21 cellular contexts compared by ENCODE assay signal in the genomic region with DNA sequence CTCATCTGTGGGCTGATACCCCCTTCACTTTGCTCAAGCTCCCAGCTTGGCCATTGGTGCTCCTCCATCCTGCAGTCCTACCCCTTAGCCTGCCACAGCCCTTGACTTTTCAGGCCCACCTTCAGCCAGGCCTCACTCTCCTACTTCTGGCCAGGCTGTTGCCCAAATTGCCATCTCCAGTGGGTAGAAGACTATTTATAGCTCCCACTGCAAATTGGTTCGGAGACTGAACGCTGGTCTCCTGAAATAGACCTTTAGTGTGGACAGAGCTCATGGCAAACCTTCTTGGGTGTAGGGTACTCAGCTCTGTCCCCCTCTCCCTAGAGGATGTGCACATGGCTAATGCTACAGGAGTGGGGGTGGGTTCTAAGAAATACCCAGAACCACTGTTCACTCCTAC.
"Had no signal": no experiment of that assay in that cellular context is flagged by ENCODE, and none has a peak within 500 bp of the region (broad histone marks: within the 10 kb centered on the region; RNA-seq: fewer than 3 reads in every experiment).

No MANE protein-coding gene starts in this region.

- H3K4me1 Mint-ChIP-seq: memory B cell; naive B cell; stimulated activated naive B cell treated with anti-CD40 and anti-IgM and Interleukin-4, amounts not matched to agents 10 μg/mL and 1 μg/mL and 100 μg/mL, for 72 hours had no signal

- DNase-seq: dermis blood vessel endothelial cell; effector memory CD4-positive, alpha-beta T cell; erythroblast; naive B cell; spleen; stimulated activated CD4-positive, alpha-beta T cell treated with anti-CD3 and anti-CD28 coated beads, Interleukin-4, amount 100 ng/mL, for 4 hours; stimulated activated naive B cell treated with anti-CD40 and anti-IgM and Interleukin-4, amounts not matched to agents 10 μg/mL and 1 μg/mL and 100 μg/mL, for 72 hours had no signal

- H3K9me3 ChIP-seq: spleen, thoracic aorta, tibial nerve, vagina had no signal

- H3K4me3 Mint-ChIP-seq: memory B cell; naive B cell; natural killer cell treated with Interleukin-12 subunit alpha and Interleukin-12 subunit beta and Interleukin-15 and Interleukin-18, amount 100 ng/mL, for 72 hours; neural crest cell; stimulated activated naive B cell treated with anti-CD40 and anti-IgM and Interleukin-4, amounts not matched to agents 10 μg/mL and 1 μg/mL and 100 μg/mL, for 72 hours; stimulated activated naive CD8-positive, alpha-beta T cell treated with anti-CD3 and anti-CD28 coated beads, Interleukin-15, Interleukin-2, amounts not matched to agents 100 ng/mL and 50 ng/mL, for 24 hours had no signal

- H3K27ac ChIP-seq: coronary artery, parathyroid adenoma, skin epidermis, spleen, thoracic aorta, tibial nerve, vagina had no signal

- H3K36me3 ChIP-seq: spleen, thoracic aorta, tibial nerve, vagina had no signal

- ATAC-seq: left lobe of liver; natural killer cell treated with Interleukin-12 subunit alpha and Interleukin-12 subunit beta and Interleukin-15 and Interleukin-18, amount 100 ng/mL, for 72 hours; sciatic nerve; stimulated activated naive B cell treated with anti-CD40 and anti-IgM and Interleukin-4, amounts not matched to agents 10 μg/mL and 1 μg/mL and 100 μg/mL, for 72 hours had no signal

- H3K27ac Mint-ChIP-seq: memory B cell; naive B cell; natural killer cell treated with Interleukin-12 subunit alpha and Interleukin-12 subunit beta and Interleukin-15 and Interleukin-18, amount 100 ng/mL, for 72 hours; progenitor cell of endocrine pancreas; stimulated activated naive B cell treated with anti-CD40 and anti-IgM and Interleukin-4, amounts not matched to agents 10 μg/mL and 1 μg/mL and 100 μg/mL, for 72 hours; stimulated activated naive CD8-positive, alpha-beta T cell treated with anti-CD3 and anti-CD28 coated beads, Interleukin-15, Interleukin-2, amounts not matched to agents 100 ng/mL and 50 ng/mL, for 24 hours had no signal

- H3K4me3 ChIP-seq: coronary artery, lung, skin epidermis, spleen, thoracic aorta, tibial nerve, vagina had no signal

- H3K4me1 ChIP-seq: parathyroid adenoma, vagina had no signal

- H3K9me3 Mint-ChIP-seq: memory B cell; natural killer cell treated with Interleukin-12 subunit alpha and Interleukin-12 subunit beta and Interleukin-15 and Interleukin-18, amount 100 ng/mL, for 72 hours; neural crest cell; stimulated activated naive B cell treated with anti-CD40 and anti-IgM and Interleukin-4, amounts not matched to agents 10 μg/mL and 1 μg/mL and 100 μg/mL, for 72 hours; stimulated activated naive CD8-positive, alpha-beta T cell treated with anti-CD3 and anti-CD28 coated beads, Interleukin-15, Interleukin-2, amounts not matched to agents 100 ng/mL and 50 ng/mL, for 24 hours had no signal

- H3K27me3 Mint-ChIP-seq: naive B cell; progenitor cell of endocrine pancreas; stimulated activated naive B cell treated with anti-CD40 and anti-IgM and Interleukin-4, amounts not matched to agents 10 μg/mL and 1 μg/mL and 100 μg/mL, for 72 hours; stimulated activated naive CD8-positive, alpha-beta T cell treated with anti-CD3 and anti-CD28 coated beads, Interleukin-15, Interleukin-2, amounts not matched to agents 100 ng/mL and 50 ng/mL, for 24 hours had no signal

- H3K27me3 ChIP-seq: spleen, tibial nerve, vagina had no signal

- H3K36me3 Mint-ChIP-seq: memory B cell; naive B cell; natural killer cell treated with Interleukin-12 subunit alpha and Interleukin-12 subunit beta and Interleukin-15 and Interleukin-18, amount 100 ng/mL, for 72 hours; stimulated activated naive B cell treated with anti-CD40 and anti-IgM and Interleukin-4, amounts not matched to agents 10 μg/mL and 1 μg/mL and 100 μg/mL, for 72 hours had no signal
